Comparison of ENCODE assay signal across 8 cellular contexts in genomic region chr4:2756691-2757350, GRCh38. TPM values are rescaled to one million over a fixed set of nuclear protein-coding genes. Genes with fewer than 3 reads are reported as not detected.
DNase-seq lines count a peak whose midpoint lies in the region; ATAC-seq, FAIRE-seq and TF ChIP-seq lines count a peak whose summit lies in the region.

No MANE protein-coding gene starts in this region.

- peak overlapping the region; percentile 36 for H3K18ac ChIP-seq in mesendoderm (ENCODE audit: low read length)

- H3K4me1 ChIP-seq in heart left ventricle, result peaks cover 0 to 29% (median 12%) of the 10 kb centered on the region in 12 donors
- H3K4me1 ChIP-seq in astrocyte (ENCODE audit: insufficient read depth, low read length), result peaks cover 9% of the 10 kb centered on the region
- peaks cover 5% of the 10 kb centered on the region for H3K4me1 ChIP-seq in mesendoderm (ENCODE audit: control insufficient read depth, low read depth, low read length)

- no peak overlapping the region for H2BK5ac ChIP-seq in mesendoderm (ENCODE audit: low read length)

- H3K4me2 ChIP-seq in astrocyte (ENCODE audit: low read length) (peak overlapping the region; percentile 92), mesendoderm (ENCODE audit: low read length) (peak overlapping the region; percentile 48)

- H3K36me3 Mint-ChIP-seq in astrocyte (ENCODE audit: low read depth, unreplicated experiment), result peaks cover 7% of the 10 kb centered on the region

- peaks cover 10% of the 10 kb centered on the region for H3K79me1 ChIP-seq in mesendoderm (ENCODE audit: low read length)

- H4K5ac ChIP-seq in mesendoderm (ENCODE audit: low read length), result no peak overlapping the region

- peaks cover 34% of the 10 kb centered on the region for H3K79me2 ChIP-seq in astrocyte (ENCODE audit: insufficient read depth, low read length)
- H3K79me2 ChIP-seq in mesendoderm (ENCODE audit: control insufficient read depth, insufficient read depth, low read length), result peaks cover 6% of the 10 kb centered on the region

- intact Hi-C loops in heart left ventricle (cut with DNase I), result loop anchor here in 3 of 10 donors (2.0 to 10.0 kb wide), 5 partner anchors 35 to 515 kb away; partner anchors contain the start of genes HAUS3 (in 1 of the 3), MXD4 (in 1 of the 3), POLN (in 1 of the 3) and SH3BP2 (in 1 of the 3)
- intact Hi-C loops in cardiac septum (cut with DNase I), result loop anchor here (2.0 to 10.0 kb wide), 2 partner anchors 178 to 222 kb away; partner anchors contain the start of gene FAM193A

- H3K9ac ChIP-seq in astrocyte (ENCODE audit: low read length) (peak overlapping the region; percentile 43), mesendoderm (ENCODE audit: low read length) (peak overlapping the region; percentile 69)

- H3K27me3 ChIP-seq in heart left ventricle (no peaks in the 10 kb centered on the region), astrocyte (ENCODE audit: insufficient read depth, low read length) (no peaks in the 10 kb centered on the region), mesendoderm (ENCODE audit: insufficient read depth, low read length, poor library complexity) (no peaks in the 10 kb centered on the region)

- H3K4ac ChIP-seq in mesendoderm (ENCODE audit: low read depth, low read length), result peak overlapping the region; percentile 18

- H3K36me3 ChIP-seq in heart left ventricle, result peaks cover 0 to 11% (median 0%) of the 10 kb centered on the region in 9 donors
- no peaks in the 10 kb centered on the region for H3K36me3 ChIP-seq in astrocyte (ENCODE audit: insufficient read depth, low read length)
- H3K36me3 ChIP-seq in mesendoderm (ENCODE audit: control insufficient read depth, insufficient read depth, low read length), result no peaks in the 10 kb centered on the region

- H3K4me3 Mint-ChIP-seq in astrocyte (ENCODE audit: unreplicated experiment), result peak overlapping the region; percentile 82

- H3K4me3 ChIP-seq in heart left ventricle (peak overlapping the region in 10 of 12 donors; percentile 31 to 99 (median 74)), astrocyte (ENCODE audit: insufficient read depth, low read depth, low read length) (peak overlapping the region; percentile 33), mesendoderm (ENCODE audit: low read length) (no peak overlapping the region)

- H2AK5ac ChIP-seq in mesendoderm (ENCODE audit: low read length), result no peak overlapping the region

- FAIRE-seq in astrocyte (lab: Jason Lieb, UNC), result no peak
- no peak for FAIRE-seq in frontal cortex (lab: Jason Lieb, UNC)

- H3K9me3 Mint-ChIP-seq in astrocyte (ENCODE audit: unreplicated experiment), result no peaks in the 10 kb centered on the region

- peaks cover 27% of the 10 kb centered on the region for H4K20me1 ChIP-seq in astrocyte (ENCODE audit: insufficient read depth, low read length)

- H3K27me3 Mint-ChIP-seq in astrocyte (ENCODE audit: low read depth, unreplicated experiment), result no peaks in the 10 kb centered on the region

- peaks cover 2% of the 10 kb centered on the region for H3K4me1 Mint-ChIP-seq in astrocyte (ENCODE audit: low read depth, unreplicated experiment)

- no peak overlapping the region for H2BK15ac ChIP-seq in mesendoderm (replicated peaks; ENCODE audit: low read depth)

- no peak overlapping the region for H4K8ac ChIP-seq in mesendoderm (ENCODE audit: low read depth, low read length)

- ATAC-seq in heart left ventricle, result peak in 1 of 4 donors; percentile 8
- ATAC-seq in GM19463 (IDR thresholded peaks at IDR 0.05; ENCODE audit: unreplicated experiment), result no peak

- H3K27ac Mint-ChIP-seq in astrocyte (ENCODE audit: unreplicated experiment), result no peak overlapping the region

- DNase-seq in heart left ventricle, result no peak
- no peak for DNase-seq in cardiac septum (ENCODE audit: low spot score)
- no peak for DNase-seq in astrocyte (ENCODE audit: low read depth)
- DNase-seq in mesendoderm, result no peak
- no peak for DNase-seq in 8988T
- DNase-seq in frontal cortex (ENCODE audit: low spot score in 2 of 2), result no peak
- no peak for DNase-seq in Kasumi-1 (lab: John Stamatoyannopoulos, UW)

- peak overlapping the region; percentile 84 for H3K56ac ChIP-seq in mesendoderm (ENCODE audit: low read length)

- H2BK120ac ChIP-seq in mesendoderm (ENCODE audit: low read depth, low read length), result no peak overlapping the region

- TF ChIP-seq POLR2A in heart left ventricle (IDR thresholded peaks at IDR 0.05), result peak in 1 of 2 donors; percentile 2

- peak overlapping the region; percentile 84 for H2AFZ ChIP-seq in astrocyte (ENCODE audit: low read depth, low read length)

- H3K9me3 ChIP-seq in heart left ventricle, result no peaks in the 10 kb centered on the region
- no peaks in the 10 kb centered on the region for H3K9me3 ChIP-seq in astrocyte (ENCODE audit: insufficient read depth, low read depth, low read length)

- 71 to 73% (median 71%) methylated on average over 25 of the region's 25 CpGs for WGBS in heart left ventricle, 4 donors
- no CpG with 5 or more reads among the region's 25 CpGs for WGBS in mesendoderm (ENCODE audit: extremely low coverage, insufficient coverage, low lambda C conversion rate)

- peak overlapping the region; percentile 48 to 89 (median 74) for H3K27ac ChIP-seq in heart left ventricle
- no peak overlapping the region for H3K27ac ChIP-seq in astrocyte (ENCODE audit: low read depth, low read length)
- no peak overlapping the region for H3K27ac ChIP-seq in mesendoderm (ENCODE audit: low read depth, low read length)

- H3K23ac ChIP-seq in mesendoderm (ENCODE audit: low read length), result no peak overlapping the region

- TF ChIP-seq CTCF in heart left ventricle (IDR thresholded peaks at IDR 0.05), result no peak
- no peak for TF ChIP-seq CTCF in astrocyte (IDR thresholded peaks at IDR 0.05; ENCODE audit: insufficient read depth, low read depth, low read length)

RNA-seq across cellular contexts. Expression of gene TNIP2, which starts 0.7 kb away (rescaled TPM):
- 10 to 100 TPM; 12.6 to 94.5 (median 23.4) TPM for total RNA-seq in heart left ventricle
- 10 to 100 TPM; 21.7 to 37.3 TPM for polyA plus RNA-seq in heart left ventricle
- 22.6 TPM for total RNA-seq in cardiac septum
- 31.1 and 33.7 TPM in 2 replicates for total RNA-seq in astrocyte
- 23.2 TPM for polyA plus RNA-seq in mesendoderm (2013, experiment 1 of 2)
- polyA plus RNA-seq in mesendoderm (2013, experiment 2 of 2), result 25.0 TPM
- 6.1 TPM for total RNA-seq in frontal cortex

RNA-seq across cellular contexts. Expression of gene SH3BP2, which starts 36.1 kb away (rescaled TPM):
- 10 to 100 TPM; 10.4 to 70.2 (median 23.5) TPM for total RNA-seq in heart left ventricle
- 10 to 100 TPM; 17.1 to 24.5 TPM for polyA plus RNA-seq in heart left ventricle
- total RNA-seq in cardiac septum, result 19.1 TPM
- 33.7 and 35.0 TPM in 2 replicates for total RNA-seq in astrocyte
- polyA plus RNA-seq in mesendoderm (2013, experiment 1 of 2), result 19.3 TPM
- 19.0 TPM for polyA plus RNA-seq in mesendoderm (2013, experiment 2 of 2)
- total RNA-seq in frontal cortex, result 19.6 TPM

Comparison
In these comparisons a context has a peak if more than half of its experiments do, and no peak if none do; other contexts are left out.
1. H3K27ac ChIP-seq: peak in heart left ventricle (12 of 12); none in astrocyte (single experiment) and mesendoderm (single experiment).